In the genomic region with DNA sequence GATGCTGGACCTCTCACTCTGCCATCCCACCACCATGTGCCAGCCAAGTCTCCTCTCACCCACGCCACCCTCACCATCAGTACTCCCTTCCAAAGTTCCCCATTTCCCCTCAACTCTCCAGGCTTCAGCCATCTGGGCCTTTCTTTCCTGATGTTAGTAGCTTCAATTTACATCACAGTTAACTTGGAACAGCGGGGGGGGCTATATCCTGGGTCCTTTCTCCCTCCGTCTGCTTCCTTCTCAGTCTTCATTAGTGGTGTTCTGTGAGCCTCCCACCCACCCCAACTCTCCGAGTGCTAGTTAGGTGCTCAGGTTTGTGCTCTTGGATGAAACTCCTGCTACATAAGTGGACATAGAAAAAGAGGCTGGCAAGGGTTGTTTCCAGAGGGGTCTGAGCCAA, we compare ENCODE assay signal across 22 cellular contexts.
"Had no signal": no experiment of that assay in that cellular context is flagged by ENCODE, and none has a peak within 500 bp of the region (broad histone marks: within the 10 kb centered on the region; RNA-seq: fewer than 3 reads in every experiment).

No MANE protein-coding gene starts in this region.

- H3K9me3 Mint-ChIP-seq: activated B cell treated with CpG ODN at 0.5 μM for 24 hours; activated naive CD4-positive, alpha-beta T cell treated with anti-CD3 and anti-CD28 coated beads, Interleukin-2, amount 10 ng/mL, durations not matched to agents 7 days and 5 days; activated T-cell treated with anti-CD3 and anti-CD28 coated beads, Interleukin-2, amount 50 U/mL, for 4 hours; dendritic cell treated with granulocyte-macrophage colony-stimulating factor and Interleukin-4, amounts not matched to agents 40 ng/mL and 50 ng/mL, for 4 days; mesothelial cell of epicardium; natural killer cell had no signal

- H3K27me3 Mint-ChIP-seq: activated B cell treated with CpG ODN at 0.5 μM for 24 hours; activated naive CD4-positive, alpha-beta T cell treated with anti-CD3 and anti-CD28 coated beads, Interleukin-2, amount 10 ng/mL, durations not matched to agents 7 days and 5 days had no signal

- H3K27ac Mint-ChIP-seq: activated naive CD4-positive, alpha-beta T cell treated with anti-CD3 and anti-CD28 coated beads, Interleukin-2, amount 10 ng/mL, durations not matched to agents 7 days and 5 days; dendritic cell treated with granulocyte-macrophage colony-stimulating factor and Interleukin-4, amounts not matched to agents 40 ng/mL and 50 ng/mL, for 4 days; mesothelial cell of epicardium; natural killer cell; progenitor cell of endocrine pancreas had no signal

- H3K36me3 Mint-ChIP-seq: activated naive CD4-positive, alpha-beta T cell treated with anti-CD3 and anti-CD28 coated beads, Interleukin-2, amount 10 ng/mL, durations not matched to agents 7 days and 5 days; mesothelial cell of epicardium; natural killer cell had no signal

- H3K9me3 ChIP-seq: body of pancreas, left ventricle myocardium inferior, upper lobe of left lung had no signal

- H3K36me3 ChIP-seq: cardiac muscle cell, left ventricle myocardium inferior, upper lobe of left lung had no signal

- DNase-seq: activated B cell treated with CpG ODN at 0.5 μM for 24 hours; activated CD4-positive, alpha-beta T cell treated with anti-CD3 and anti-CD28 coated beads for 4 hours; activated CD4-positive, alpha-beta T cell treated with anti-CD3 and anti-CD28 coated beads, Interleukin-2, amount 50 U/mL, for 48 hours; activated CD8-positive, alpha-beta memory T cell treated with anti-CD3 and anti-CD28 coated beads, Interleukin-2, amount 50 U/mL, for 48 hours; activated naive CD4-positive, alpha-beta T cell treated with anti-CD3 and anti-CD28 coated beads, Interleukin-2, amount 10 ng/mL, durations not matched to agents 7 days and 5 days; activated T-cell treated with anti-CD3 and anti-CD28 coated beads, Interleukin-2, amount 50 U/mL, for 4 hours; anterior cingulate cortex; effector CD4-positive, alpha-beta T cell; foreskin melanocyte; kidney glomerular epithelial cell; left ventricle myocardium inferior; natural killer cell; retina; stimulated activated CD4-positive, alpha-beta T cell treated with anti-CD3 and anti-CD28 coated beads, Interleukin-4, amount 100 ng/mL, for 1 hour; stimulated activated naive CD4-positive, alpha-beta T cell treated with Interleukin-2 at 50 U/mL for 16 hours; T-helper 9 cell; upper lobe of left lung had no signal

- ATAC-seq: activated T-cell treated with anti-CD3 and anti-CD28 coated beads, Interleukin-2, amount 50 U/mL, for 4 hours; natural killer cell had no signal

- H3K27me3 ChIP-seq: body of pancreas, cardiac muscle cell, upper lobe of left lung had no signal

- H3K4me3 Mint-ChIP-seq: activated B cell treated with CpG ODN at 0.5 μM for 24 hours; activated naive CD4-positive, alpha-beta T cell treated with anti-CD3 and anti-CD28 coated beads, Interleukin-2, amount 10 ng/mL, durations not matched to agents 7 days and 5 days; activated T-cell treated with anti-CD3 and anti-CD28 coated beads, Interleukin-2, amount 50 U/mL, for 4 hours; dendritic cell treated with granulocyte-macrophage colony-stimulating factor and Interleukin-4, amounts not matched to agents 40 ng/mL and 50 ng/mL, for 4 days; mesothelial cell of epicardium; natural killer cell had no signal

- H3K4me3 ChIP-seq: body of pancreas, cardiac muscle cell, left ventricle myocardium inferior, upper lobe of left lung had no signal

- H3K4me1 Mint-ChIP-seq: activated naive CD4-positive, alpha-beta T cell treated with anti-CD3 and anti-CD28 coated beads, Interleukin-2, amount 10 ng/mL, durations not matched to agents 7 days and 5 days; natural killer cell had no signal

- H3K27ac ChIP-seq: body of pancreas, cardiac muscle cell, left ventricle myocardium inferior, upper lobe of left lung had no signal
